8 cellular contexts compared by ENCODE assay signal in the genomic region with DNA sequence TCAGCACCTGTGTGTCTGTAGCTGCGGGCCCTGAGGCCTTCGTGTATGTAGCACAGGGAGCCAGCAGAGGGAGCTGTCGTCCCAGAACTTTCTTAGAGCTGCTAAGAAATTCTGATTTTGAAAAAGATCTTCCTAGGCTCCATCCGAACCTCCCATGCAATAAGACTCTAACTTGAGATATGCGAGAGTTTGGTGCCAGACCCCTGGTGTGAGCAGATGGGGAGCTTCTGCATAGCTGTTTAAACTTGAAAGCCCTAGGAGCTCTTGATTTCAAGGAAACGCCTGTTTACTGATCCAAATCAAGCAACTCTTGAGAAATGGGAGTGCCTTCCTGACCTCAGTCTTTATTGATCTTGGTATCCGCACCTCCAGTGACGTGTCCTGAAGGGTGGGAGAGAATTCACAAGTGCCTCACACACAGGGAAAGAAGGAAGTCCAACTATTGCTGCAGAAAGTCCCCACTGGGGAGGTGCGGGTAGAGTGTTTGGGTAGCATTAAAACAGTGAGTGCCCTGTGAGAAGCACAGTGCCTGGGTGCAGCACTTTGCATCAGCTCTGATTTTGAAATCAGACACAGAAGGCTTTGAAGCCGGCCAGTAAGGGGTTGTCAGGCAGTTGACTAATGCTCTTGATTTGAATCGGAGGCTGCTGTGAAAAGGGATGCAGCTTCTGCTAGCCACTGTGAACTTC.
DNase-seq lines count a peak whose midpoint lies in the region; ATAC-seq, FAIRE-seq and TF ChIP-seq lines count a peak whose summit lies in the region.

No MANE protein-coding gene starts in this region.

- H3K27me3 Mint-ChIP-seq in HFFc6 (ENCODE audit: insufficient read depth) = peaks cover 5% of the 10 kb centered on the region; the same call in 1 of the 2 replicates
- no peaks in the 10 kb centered on the region for H3K27me3 Mint-ChIP-seq in T-helper 1 cell treated with Interleukin-12 subunit alpha and Interleukin-12 subunit beta and Interleukin-4 antibody, amounts not matched to agents 30 μg/mL and 1 μg/mL, for 36 hours (ENCODE audit: low read depth)

- no peaks in the 10 kb centered on the region for H3K9me3 Mint-ChIP-seq in HFFc6
- no peaks in the 10 kb centered on the region for H3K9me3 Mint-ChIP-seq in T-helper 1 cell treated with Interleukin-12 subunit alpha and Interleukin-12 subunit beta and Interleukin-4 antibody, amounts not matched to agents 30 μg/mL and 1 μg/mL, for 36 hours

- H3K27me3 ChIP-seq in GM06990 (replicated peaks; ENCODE audit: control insufficient read depth, insufficient read depth, low read length) (no peaks in the 10 kb centered on the region), left ventricle myocardium inferior (ENCODE audit: low read depth) (no peaks in the 10 kb centered on the region), psoas muscle (ENCODE audit: insufficient read depth in 3 of 3, low read length in 2 of 3) (no peaks in the 10 kb centered on the region)

- peak overlapping the region; percentile 53 for H3K4me3 ChIP-seq in GM06990 (replicated peaks; ENCODE audit: low read depth, low read length)
- H3K4me3 ChIP-seq in left ventricle myocardium inferior = peak overlapping the region; percentile 15
- no peak overlapping the region for H3K4me3 ChIP-seq in psoas muscle

- WGBS in psoas muscle, 3 donors = 25 to 29% (median 29%) methylated on average over 11 of the region's 11 CpGs

- no peaks in the 10 kb centered on the region for H3K36me3 Mint-ChIP-seq in HFFc6 (ENCODE audit: low read depth)
- peaks cover 1% of the 10 kb centered on the region for H3K36me3 Mint-ChIP-seq in T-helper 1 cell treated with Interleukin-12 subunit alpha and Interleukin-12 subunit beta and Interleukin-4 antibody, amounts not matched to agents 30 μg/mL and 1 μg/mL, for 36 hours (ENCODE audit: low read depth)

- DNase-seq in GM06990 (ENCODE audit: extremely low read depth, insufficient read length) = peak; percentile 43
- peak; percentile 41 for DNase-seq in HFFc6
- DNase-seq in NCI-H1092 treated with DMSO at 0.1 percent for 48 hours (lab: John Stamatoyannopoulos, UW) = peak; percentile 69
- peak in 51 of 56 donors; percentile 5 to 80 (median 47) for DNase-seq in amygdala (lab: John Stamatoyannopoulos, UW)
- DNase-seq in left ventricle myocardium inferior = peak; percentile 58
- DNase-seq in psoas muscle = peak; percentile 62 to 86
- DNase-seq in urothelium cell line (ENCODE audit: low spot score) = peak; percentile 67

- no peaks in the 10 kb centered on the region for H3K9me3 ChIP-seq in left ventricle myocardium inferior (replicated peaks)
- H3K9me3 ChIP-seq in psoas muscle = no peaks in the 10 kb centered on the region

- H3K4me1 Mint-ChIP-seq in HFFc6 (ENCODE audit: low read depth) = peaks cover 15% of the 10 kb centered on the region
- H3K4me1 Mint-ChIP-seq in T-helper 1 cell treated with Interleukin-12 subunit alpha and Interleukin-12 subunit beta and Interleukin-4 antibody, amounts not matched to agents 30 μg/mL and 1 μg/mL, for 36 hours (ENCODE audit: low read depth) = peaks cover 49% of the 10 kb centered on the region

- intact Hi-C loops in left ventricle myocardium inferior (cut with micrococcal nuclease) (loop anchor here (5.0 to 10.0 kb wide), 2 partner anchors 104 to 267 kb away; no protein-coding TSS in a partner anchor), psoas muscle (cut with DNase I) (loop anchor here (1.0 to 5.0 kb wide), 3 partner anchors 103 to 269 kb away; no protein-coding TSS in a partner anchor)

- H3K27ac ChIP-seq in left ventricle myocardium inferior (replicated peaks) (no peak overlapping the region), psoas muscle (peak overlapping the region; percentile 57)

- peak; percentile 89 for TF ChIP-seq CTCF in GM06990 (IDR thresholded peaks at IDR 0.05; ENCODE audit: insufficient read depth, low read length, poor library complexity, severe bottlenecking)
- TF ChIP-seq CTCF in HFFc6 (IDR thresholded peaks at IDR 0.05) = peak; percentile 92
- peak; percentile 91 for TF ChIP-seq CTCF in left ventricle myocardium inferior (IDR thresholded peaks at IDR 0.05; ENCODE audit: borderline replicate concordance)
- TF ChIP-seq CTCF in psoas muscle (IDR thresholded peaks at IDR 0.05) = peak; percentile 89

- peaks cover 12% of the 10 kb centered on the region for H3K4me1 ChIP-seq in left ventricle myocardium inferior
- peaks cover 12% of the 10 kb centered on the region for H3K4me1 ChIP-seq in psoas muscle

- FAIRE-seq in urothelium cell line (lab: Jason Lieb, UNC) = no peak

- peak overlapping the region; percentile 12 for H3K4me3 Mint-ChIP-seq in HFFc6
- peak overlapping the region; percentile 77 for H3K4me3 Mint-ChIP-seq in T-helper 1 cell treated with Interleukin-12 subunit alpha and Interleukin-12 subunit beta and Interleukin-4 antibody, amounts not matched to agents 30 μg/mL and 1 μg/mL, for 36 hours

- no peak overlapping the region for H3K27ac Mint-ChIP-seq in HFFc6
- H3K27ac Mint-ChIP-seq in T-helper 1 cell treated with Interleukin-12 subunit alpha and Interleukin-12 subunit beta and Interleukin-4 antibody, amounts not matched to agents 30 μg/mL and 1 μg/mL, for 36 hours = peak overlapping the region; percentile 87

- ATAC-seq in psoas muscle = peak; percentile 93 to 97 (median 95)

- H3K36me3 ChIP-seq in GM06990 (ENCODE audit: control insufficient read depth, insufficient read depth, low read length) (no peaks in the 10 kb centered on the region), left ventricle myocardium inferior (no peaks in the 10 kb centered on the region), psoas muscle (ENCODE audit: insufficient read depth in 1 of 2, low read depth in 1 of 2) (no peaks in the 10 kb centered on the region)
